Comparison of ENCODE assay signal across 8 cellular contexts in the genomic region with DNA sequence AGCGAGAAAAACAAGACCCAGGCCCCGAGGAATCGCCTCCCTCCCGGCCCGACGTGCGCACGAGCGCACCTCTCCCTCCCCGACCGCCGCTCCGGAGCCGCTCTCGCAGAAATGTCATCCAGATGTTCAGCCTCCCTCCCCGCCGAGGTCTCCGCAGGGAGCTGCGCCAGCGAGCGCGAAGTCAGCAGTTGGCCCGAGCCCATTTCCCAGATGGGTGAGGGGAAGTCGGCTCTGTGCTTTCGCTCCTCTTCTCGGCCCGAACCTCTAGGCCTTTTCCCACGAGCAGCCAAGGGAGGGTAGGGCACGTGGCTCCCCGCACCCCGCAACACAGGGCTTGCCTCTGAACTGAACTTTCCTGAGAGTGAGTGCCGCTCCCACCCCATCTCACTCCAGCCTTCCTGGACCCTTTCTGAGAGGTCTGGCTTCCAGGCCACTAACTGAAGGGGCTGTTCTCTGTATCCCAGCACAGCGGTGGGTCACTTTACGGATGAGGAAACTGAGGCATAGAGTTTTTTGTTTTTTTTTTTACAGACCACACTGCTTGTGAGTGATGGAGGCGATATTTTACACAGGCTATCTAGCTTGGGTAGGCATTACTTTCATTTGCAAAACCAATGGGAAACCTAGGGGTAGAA. TPM values are rescaled to one million over a fixed set of nuclear protein-coding genes. Genes with fewer than 3 reads are reported as not detected.
DNase-seq lines count a peak whose midpoint lies in the region; ATAC-seq and TF ChIP-seq lines count a peak whose summit lies in the region.

No MANE protein-coding gene starts in this region.

- H3K4me3 Mint-ChIP-seq in T-helper 1 cell treated with Interleukin-12 subunit alpha and Interleukin-12 subunit beta and Interleukin-4 antibody, amounts not matched to agents 30 μg/mL and 1 μg/mL, for 36 hours: peak overlapping the region; percentile 46

- H3K27ac Mint-ChIP-seq in T-helper 1 cell treated with Interleukin-12 subunit alpha and Interleukin-12 subunit beta and Interleukin-4 antibody, amounts not matched to agents 30 μg/mL and 1 μg/mL, for 36 hours: no peak overlapping the region

- DNase-seq in T-helper 1 cell (no peak), foreskin fibroblast (peak in 1 of 2 donors; percentile 81), occipital lobe (lab: John Stamatoyannopoulos, UW) (peak; percentile 54), NCI-H1417 treated with DMSO at 0.1 percent for 48 hours (lab: John Stamatoyannopoulos, UW) (no peak), NCI-H1048 (lab: John Stamatoyannopoulos, UW) (no peak)

- peak; percentile 13 for ATAC-seq in HG03280 (IDR thresholded peaks at IDR 0.05; ENCODE audit: unreplicated experiment)

- H3K4me3 ChIP-seq in WI38 (ENCODE audit: low read depth, low read length) (peak overlapping the region; percentile 72), foreskin fibroblast (ENCODE audit: low read depth in 1 of 2, low read length in 2 of 2) (peak overlapping the region; percentile 60 to 67)

- H3K4me1 Mint-ChIP-seq in T-helper 1 cell treated with Interleukin-12 subunit alpha and Interleukin-12 subunit beta and Interleukin-4 antibody, amounts not matched to agents 30 μg/mL and 1 μg/mL, for 36 hours (ENCODE audit: low read depth): peaks cover 35% of the 10 kb centered on the region

- peaks cover 20% of the 10 kb centered on the region for H3K27me3 Mint-ChIP-seq in T-helper 1 cell treated with Interleukin-12 subunit alpha and Interleukin-12 subunit beta and Interleukin-4 antibody, amounts not matched to agents 30 μg/mL and 1 μg/mL, for 36 hours (ENCODE audit: low read depth)

- no peaks in the 10 kb centered on the region for H3K9me3 Mint-ChIP-seq in T-helper 1 cell treated with Interleukin-12 subunit alpha and Interleukin-12 subunit beta and Interleukin-4 antibody, amounts not matched to agents 30 μg/mL and 1 μg/mL, for 36 hours

- TF ChIP-seq CTCF in WI38 (IDR thresholded peaks at IDR 0.05; ENCODE audit: low read depth, low read length) (no peak), foreskin fibroblast (IDR thresholded peaks at IDR 0.05; ENCODE audit: low read depth, low read length) (no peak)

- H3K36me3 Mint-ChIP-seq in T-helper 1 cell treated with Interleukin-12 subunit alpha and Interleukin-12 subunit beta and Interleukin-4 antibody, amounts not matched to agents 30 μg/mL and 1 μg/mL, for 36 hours (ENCODE audit: low read depth): no peaks in the 10 kb centered on the region

RNA-seq across cellular contexts. Expression of gene TGFB3, which starts 1.0 kb away (rescaled TPM):
- total RNA-seq in occipital lobe: 33.2 TPM

RNA-seq across cellular contexts. Expression of gene IFT43, which starts 2.7 kb away (rescaled TPM):
- total RNA-seq in occipital lobe: 28.2 TPM
